8 cellular contexts compared by ENCODE assay signal in genomic region chr4:165255439-165255838, GRCh38. TPM values are rescaled to one million over a fixed set of nuclear protein-coding genes. Genes with fewer than 3 reads are reported as not detected.
DNase-seq lines count a peak whose midpoint lies in the region; ATAC-seq and TF ChIP-seq lines count a peak whose summit lies in the region.
"Not testable (repeated sequence)": the region's sequence is repeated elsewhere in the genome, so short reads cannot be mapped to it uniquely, and the experiment has no call there.

No MANE protein-coding gene starts in this region.

- not testable (repeated sequence) for TF ChIP-seq CTCF in OCI-LY3 (IDR thresholded peaks at IDR 0.05; ENCODE audit: low read depth, low read length); liver (IDR thresholded peaks at IDR 0.05; ENCODE audit: low read depth, low read length, missing input control)

- H3K9ac ChIP-seq in OCI-LY3 (ENCODE audit: low read length); liver (ENCODE audit: low read depth in 1 of 2, low read length in 2 of 2): not testable (repeated sequence)

- H3K4me2 ChIP-seq in OCI-LY3 (ENCODE audit: low read length) = peak overlapping the region; percentile 59

- not testable (repeated sequence) for H3K36me3 ChIP-seq in OCI-LY3 (replicated peaks; ENCODE audit: low read depth, low read length); liver (ENCODE audit: control insufficient read depth in 4 of 4, insufficient read depth in 3 of 4, low read depth in 1 of 4, low read length in 3 of 4)

- 57% methylated on average over 4 of the region's 4 CpGs for WGBS in liver

- H3K9me3 ChIP-seq in OCI-LY3 (ENCODE audit: insufficient read depth, low read length); liver (ENCODE audit: control insufficient read depth in 4 of 4, low read length in 3 of 4): not testable (repeated sequence)

- DNase-seq in GF-D8 (lab: John Stamatoyannopoulos, UW) = peak; percentile 93
- DNase-seq in activated CD8-positive, alpha-beta memory T cell treated with anti-CD3 and anti-CD28 coated beads, Interleukin-2, amount 50 U/mL, for 1 hour (ENCODE audit: extremely low read depth) = peak; percentile 32
- peak; percentile 61 for DNase-seq in stimulated activated CD8-positive, alpha-beta memory T cell treated with anti-CD3 and anti-CD28 coated beads, Interleukin-4, amount 100 ng/mL, for 48 hours

- ATAC-seq in GM21423 (IDR thresholded peaks at IDR 0.05; ENCODE audit: unreplicated experiment) (peak; percentile 93), HG03280 (IDR thresholded peaks at IDR 0.05; ENCODE audit: unreplicated experiment) (peak; percentile 86)

- not testable (repeated sequence) for H3K27me3 ChIP-seq in OCI-LY3 (ENCODE audit: low read depth, low read length); liver (ENCODE audit: control insufficient read depth in 4 of 4, insufficient read depth in 4 of 4, low read length in 3 of 4)

- not testable (repeated sequence) for H3K79me2 ChIP-seq in OCI-LY3 (ENCODE audit: low read length)

- H3K27ac ChIP-seq in OCI-LY3 (ENCODE audit: low read length) = not testable (repeated sequence)
- H3K27ac ChIP-seq in cingulate gyrus (ENCODE audit: low read depth, low read length) (peak overlapping the region; percentile 69), liver (ENCODE audit: low read depth in 1 of 2, low read length in 2 of 2) (peak overlapping the region; percentile 64 to 73)

- H2AFZ ChIP-seq in OCI-LY3 (ENCODE audit: low read depth, low read length) = not testable (repeated sequence)

- peaks cover 20% of the 10 kb centered on the region for H4K20me1 ChIP-seq in OCI-LY3 (ENCODE audit: insufficient read depth, low read length)

- not testable (repeated sequence) for TF ChIP-seq RAD21 in liver (IDR thresholded peaks at IDR 0.05)

- H3K4me1 ChIP-seq in OCI-LY3 (ENCODE audit: low read length) (peaks cover 15% of the 10 kb centered on the region), liver (ENCODE audit: control insufficient read depth in 4 of 4, insufficient read depth in 4 of 4, low read length in 3 of 4) (peaks cover 0 to 13% (median 6%) of the 10 kb centered on the region in 4 donors)

- peak overlapping the region; percentile 21; the same call in 1 of the 2 replicates for H3K4me3 ChIP-seq in OCI-LY3 (ENCODE audit: low read length)
- not testable (repeated sequence) for H3K4me3 ChIP-seq in liver (ENCODE audit: low read depth in 1 of 3, low read length in 3 of 3)

RNA-seq across cellular contexts. Expression of gene KLHL2, which starts 48.1 kb away (rescaled TPM):
- 10 to 100 TPM in 1 of 2 donors, 1 to 10 TPM in 1; 10.0 to 37.9 TPM for total RNA-seq in liver
- 10 to 100 TPM; 11.4 to 15.8 TPM for polyA plus RNA-seq in liver

Comparison
In these comparisons a context has a peak if more than half of its experiments do, and no peak if none do; other contexts are left out.
1. DNase-seq: peak in every context shown above with its lines; median percentile 93 in GF-D8; 61 in stimulated activated CD8-positive, alpha-beta memory T cell treated with anti-CD3 and anti-CD28 coated beads, Interleukin-4, amount 100 ng/mL, for 48 hours; 32 in activated CD8-positive, alpha-beta memory T cell treated with anti-CD3 and anti-CD28 coated beads, Interleukin-2, amount 50 U/mL, for 1 hour.